Comparison of ENCODE assay signal across 24 cellular contexts in genomic region chr6:62516287-62517152, GRCh38.
DNase-seq lines count a peak whose midpoint lies in the region; ATAC-seq and TF ChIP-seq lines count a peak whose summit lies in the region.
"Had no signal": no experiment of that assay in that cellular context is flagged by ENCODE, and none has a peak within 500 bp of the region (broad histone marks: within the 10 kb centered on the region; RNA-seq: fewer than 3 reads in every experiment).

No MANE protein-coding gene starts in this region.

- H3K27ac Mint-ChIP-seq in brain (peak overlapping the region in 4 of 5 experiments; percentile 12 to 78 (median 64)), naive B cell (peak overlapping the region in 5 of 6 donors; percentile 23 to 80 (median 47))
- H3K27ac Mint-ChIP-seq: CD8-positive, alpha-beta T cell; T-helper 17 cell had no signal

- H3K27me3 Mint-ChIP-seq in brain (no peaks in the 10 kb centered on the region), naive B cell (no peaks in the 10 kb centered on the region)
- H3K27me3 Mint-ChIP-seq: T-helper 17 cell had no signal

- no peak for TF ChIP-seq CTCF in brain (conservative IDR thresholded peaks at IDR 0.05)

- H3K27ac ChIP-seq in effector memory CD4-positive, alpha-beta T cell (ENCODE audit: insufficient read depth, low read length, poor library complexity, severe bottlenecking) = no peak overlapping the region
- H3K27ac ChIP-seq: HL-60, right lobe of liver, stomach had no signal

- peak overlapping the region; percentile 45 for H3K9ac ChIP-seq in ES-I3 (ENCODE audit: low read depth, low read length)

- H3K36me3 Mint-ChIP-seq in brain (no peaks in the 10 kb centered on the region), naive B cell (no peaks in the 10 kb centered on the region)
- H3K36me3 Mint-ChIP-seq: CD8-positive, alpha-beta T cell had no signal

- H3K4me1 ChIP-seq in ES-I3 (ENCODE audit: insufficient read depth, low read length) = peaks cover 16% of the 10 kb centered on the region; the same call in 1 of the 2 replicates
- no peaks in the 10 kb centered on the region for H3K4me1 ChIP-seq in effector memory CD4-positive, alpha-beta T cell (ENCODE audit: control insufficient read depth, insufficient read depth, low read length, poor library complexity, severe bottlenecking)
- H3K4me1 ChIP-seq: right lobe of liver, stomach had no signal

- DNase-seq in MV-4-11 (lab: John Stamatoyannopoulos, UW) = peak; percentile 41
- DNase-seq in naive B cell = peak; percentile 10
- no peak for DNase-seq in GOT3 (lab: John Stamatoyannopoulos, UW)
- DNase-seq in effector memory CD4-positive, alpha-beta T cell = no peak
- DNase-seq: activated CD4-positive, alpha-beta T cell treated with anti-CD3 and anti-CD28 coated beads for 1 hour; activated effector memory CD4-positive, alpha-beta T cell treated with anti-CD3 and anti-CD28 coated beads, Interleukin-2, amount 50 U/mL, for 16 hours; CD8-positive, alpha-beta T cell; central memory CD4-positive, alpha-beta T cell; effector CD4-positive, alpha-beta T cell; EL; head of caudate nucleus; midbrain; NCI-H1436 treated with DMSO at 0.1 percent for 48 hours; NCI-H2171 treated with DMSO at 0.1 percent for 48 hours; nucleus accumbens; right lobe of liver; stomach; T-helper 17 cell had no signal

- H3K4me1 Mint-ChIP-seq in brain (peaks cover 24% of the 10 kb centered on the region), naive B cell (peaks cover 14 to 17% (median 16%) of the 10 kb centered on the region in 3 donors)
- H3K4me1 Mint-ChIP-seq: T-helper 17 cell had no signal

- H3K9me3 Mint-ChIP-seq in brain (no peaks in the 10 kb centered on the region), naive B cell (no peaks in the 10 kb centered on the region)

- ATAC-seq in naive B cell (ENCODE audit: low read depth in 2 of 2) (peak; percentile 77 to 90), GM21529 (IDR thresholded peaks at IDR 0.05; ENCODE audit: unreplicated experiment) (no peak), HG03571 (IDR thresholded peaks at IDR 0.05; ENCODE audit: unreplicated experiment) (no peak)
- ATAC-seq: CD8-positive, alpha-beta T cell; right lobe of liver; Right ventricle myocardium inferior; T-helper 17 cell had no signal

- no peaks in the 10 kb centered on the region for H3K36me3 ChIP-seq in ES-I3 (ENCODE audit: insufficient read depth, low read length)
- H3K36me3 ChIP-seq in effector memory CD4-positive, alpha-beta T cell (ENCODE audit: control insufficient read depth, insufficient read depth, low read length) = no peaks in the 10 kb centered on the region
- H3K36me3 ChIP-seq: right lobe of liver, stomach had no signal

- H3K4me3 Mint-ChIP-seq in brain (peak overlapping the region in 2 of 5 experiments; percentile 14 to 41), naive B cell (peak overlapping the region in 6 of 8 donors; percentile 11 to 55 (median 44))
- H3K4me3 Mint-ChIP-seq: CD8-positive, alpha-beta T cell; T-helper 17 cell had no signal

- H3K9me3 ChIP-seq in ES-I3 (ENCODE audit: control insufficient read depth, insufficient read depth, low read length) = no peaks in the 10 kb centered on the region
- H3K9me3 ChIP-seq in effector memory CD4-positive, alpha-beta T cell (ENCODE audit: control insufficient read depth, low read length) = no peaks in the 10 kb centered on the region
- H3K9me3 ChIP-seq: right lobe of liver, stomach had no signal

- no peaks in the 10 kb centered on the region for H3K27me3 ChIP-seq in effector memory CD4-positive, alpha-beta T cell (replicated peaks; ENCODE audit: control insufficient read depth, insufficient read depth, low read length, poor library complexity, severe bottlenecking)
- H3K27me3 ChIP-seq: right lobe of liver, stomach had no signal

- H3K4me3 ChIP-seq in effector memory CD4-positive, alpha-beta T cell (ENCODE audit: insufficient read depth, low read depth, low read length, poor library complexity, severe bottlenecking) = no peak overlapping the region
- H3K4me3 ChIP-seq: right lobe of liver, stomach had no signal

Comparison
In these comparisons a context has a peak if more than half of its experiments do, and no peak if none do; other contexts are left out.
1. DNase-seq: peak in MV-4-11 (single experiment) and naive B cell (single experiment); none in GOT3 (single experiment) and effector memory CD4-positive, alpha-beta T cell (0 of 3).
2. ATAC-seq: peak in naive B cell (2 of 2); none in GM21529 (single experiment) and HG03571 (single experiment).